In the genomic region with DNA sequence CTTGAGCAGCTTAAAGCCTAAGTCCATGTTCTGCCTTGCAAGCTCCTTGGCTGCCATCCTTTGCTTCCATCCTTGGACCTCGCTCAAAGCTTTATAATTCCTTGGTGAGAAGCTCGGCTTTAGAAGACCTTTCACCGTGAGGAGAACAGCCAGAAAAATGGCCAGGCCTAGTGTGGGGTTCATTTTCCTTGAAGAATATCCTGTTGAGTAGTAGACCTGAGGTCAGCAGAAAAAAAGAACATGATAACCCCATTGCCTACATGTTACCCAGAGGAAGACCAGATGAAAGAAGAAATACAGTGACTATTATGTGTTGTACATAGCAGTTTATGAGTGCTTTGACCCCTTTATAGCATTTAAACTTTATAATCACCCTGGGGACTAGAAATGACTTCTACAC, we compare ENCODE assay signal across 38 cellular contexts. TPM values are rescaled to one million over a fixed set of nuclear protein-coding genes. Genes with fewer than 3 reads are reported as not detected.
"Had no signal": no experiment of that assay in that cellular context is flagged by ENCODE, and none has a peak within 500 bp of the region (broad histone marks: within the 10 kb centered on the region; RNA-seq: fewer than 3 reads in every experiment).

No MANE protein-coding gene starts in this region.

- DNase-seq: Karpas-422, Kasumi-1, MG63, MM.1S, MV-4-11, NCI-H1048, NCI-H1092, NCI-H1092 treated with DMSO at 0.1 percent for 48 hours, NCI-H1105, NCI-H1105 treated with DMSO at 0.1 percent for 48 hours, NCI-H1417, NCI-H1417 treated with DMSO at 0.1 percent for 48 hours, NCI-H1436, NCI-H1436 treated with DMSO at 0.1 percent for 48 hours, NCI-H146, NCI-H1694, NCI-H1694 treated with DMSO at 0.1 percent for 48 hours, NCI-H187, NCI-H187 treated with DMSO at 0.1 percent for 48 hours, NCI-H1930, NCI-H2029, NCI-H2029 treated with DMSO at 0.1 percent for 48 hours, NCI-H2081, NCI-H2081 treated with DMSO at 0.1 percent for 48 hours, NCI-H2107, NCI-H2171, NCI-H2171 treated with DMSO at 0.1 percent for 48 hours, NCI-H2227 treated with DMSO at 0.1 percent for 48 hours, NCI-H226, NCI-H345, NCI-H446, NCI-H446 treated with DMSO at 0.1 percent for 48 hours, NCI-H510A had no signal

- H3K4me2 ChIP-seq: KMS-11 had no signal

- H3K27ac ChIP-seq: KMS-11 had no signal

- H3K9ac ChIP-seq: KMS-11 had no signal

- H3K36me3 ChIP-seq: MG63 had no signal

- H3K9me3 ChIP-seq: MG63 had no signal

- H3K4me3 ChIP-seq: MG63 had no signal

- H3K27me3 ChIP-seq: MG63 had no signal

RNA-seq across cellular contexts. Expression of a gene that starts 11.1 kb away (rescaled TPM):
- total RNA-seq: LHCN-M2, M059J, MCF 10A, NCI-H460 had no signal

RNA-seq across cellular contexts. Expression of a gene that starts 22.2 kb away (rescaled TPM):
- total RNA-seq: LHCN-M2, M059J, MCF 10A, NCI-H460 had no signal

RNA-seq across cellular contexts. Expression of a gene that starts 45.6 kb away (rescaled TPM):
- total RNA-seq: LHCN-M2, M059J, MCF 10A, NCI-H460 had no signal
